9 cellular contexts compared by ENCODE assay signal in genomic region chr19:3783660-3784584, GRCh38. TPM values are rescaled to one million over a fixed set of nuclear protein-coding genes. Genes with fewer than 3 reads are reported as not detected.
DNase-seq lines count a peak whose midpoint lies in the region; ATAC-seq and TF ChIP-seq lines count a peak whose summit lies in the region.
"Had no signal": no experiment of that assay in that cellular context is flagged by ENCODE, and none has a peak within 500 bp of the region (broad histone marks: within the 10 kb centered on the region; RNA-seq: fewer than 3 reads in every experiment).

No MANE protein-coding gene starts in this region.

- no peaks in the 10 kb centered on the region for H3K4me1 ChIP-seq in aorta (ENCODE audit: control insufficient read depth in 1 of 2, insufficient read depth in 2 of 2, low read length in 2 of 2)

- no peak overlapping the region for H3K27ac Mint-ChIP-seq in WTC11
- peak overlapping the region; percentile 54 to 82 for H3K27ac Mint-ChIP-seq in effector memory CD8-positive, alpha-beta T cell

- peak overlapping the region; percentile 75 for H3K4me3 Mint-ChIP-seq in WTC11
- H3K4me3 Mint-ChIP-seq in effector memory CD8-positive, alpha-beta T cell, result peak overlapping the region; percentile 80 to 84

- peaks cover 21% of the 10 kb centered on the region for H3K36me3 Mint-ChIP-seq in WTC11
- H3K36me3 Mint-ChIP-seq in effector memory CD8-positive, alpha-beta T cell (ENCODE audit: insufficient read depth), result peaks cover 32% of the 10 kb centered on the region

- H3K27ac ChIP-seq in aorta (ENCODE audit: low read depth in 1 of 2, low read length in 2 of 2), result no peak overlapping the region

- H3K4me3 ChIP-seq in H7 (ENCODE audit: insufficient read depth, low read depth, low read length) (no peak overlapping the region), aorta (ENCODE audit: low read length in 2 of 2) (no peak overlapping the region)

- CTCF ChIA-PET in WTC11 (lab: Charles Lee), result interaction anchor here (0.7 to 2.7 kb wide), 18 partner anchors 9 to 204 kb away, joined by 3 to 17 read pairs (median 6); partner anchors contain the start of genes APBA3, DAPK3, MRPL54 and RAX2

- TF ChIP-seq CTCF in WTC11 (IDR thresholded peaks at IDR 0.05), result peak; percentile 66

- ATAC-seq in WTC11, result peak; percentile 80
- peak; percentile 50 for ATAC-seq in effector memory CD8-positive, alpha-beta T cell (replicated peaks)
- ATAC-seq in aorta (ENCODE audit: low FRiP score), result no peak

- peaks cover 18% of the 10 kb centered on the region for H3K9me3 Mint-ChIP-seq in WTC11
- H3K9me3 Mint-ChIP-seq in effector memory CD8-positive, alpha-beta T cell, result peaks cover 8 to 11% of the 10 kb centered on the region in 2 donors

- peak; percentile 96 for DNase-seq in H7
- DNase-seq in WTC11 (ENCODE audit: low spot score), result peak; percentile 75
- DNase-seq in effector memory CD8-positive, alpha-beta T cell, result peak; percentile 44 to 57 (median 53)
- DNase-seq in stimulated activated CD4-positive, alpha-beta T cell treated with anti-CD3 and anti-CD28 coated beads, Interleukin-4, amount 100 ng/mL, for 1 hour, result peak; percentile 58
- DNase-seq in superior temporal gyrus (ENCODE audit: extremely low spot score), result no peak
- DNase-seq in DMS153 treated with DMSO at 0.1 percent for 48 hours (lab: John Stamatoyannopoulos, UW; ENCODE audit: unreplicated experiment), result no peak
- no peak for DNase-seq in aorta
- no peak for DNase-seq in inferior parietal cortex (ENCODE audit: extremely low spot score)
- DNase-seq: NCI-H2029 treated with DMSO at 0.1 percent for 48 hours had no signal

- POLR2A ChIA-PET in WTC11 (lab: Charles Lee), result no interaction called here

- intact Hi-C loops in aorta (cut with DNase I), result no loop called here

- H3K4me1 Mint-ChIP-seq in WTC11, result peaks cover 7% of the 10 kb centered on the region
- H3K4me1 Mint-ChIP-seq in effector memory CD8-positive, alpha-beta T cell (ENCODE audit: low read depth in 2 of 2), result peaks cover 15 to 18% of the 10 kb centered on the region in 2 donors

- H3K27me3 Mint-ChIP-seq in WTC11 (ENCODE audit: low read depth), result peaks cover 17% of the 10 kb centered on the region
- no peaks in the 10 kb centered on the region for H3K27me3 Mint-ChIP-seq in effector memory CD8-positive, alpha-beta T cell

- H3K36me3 ChIP-seq in H7 (replicated peaks; ENCODE audit: control insufficient read depth, insufficient read depth, low read length), result no peaks in the 10 kb centered on the region; the same call in 1 of the 2 replicates
- no peaks in the 10 kb centered on the region for H3K36me3 ChIP-seq in aorta (ENCODE audit: control insufficient read depth in 1 of 2, insufficient read depth in 2 of 2, low read length in 1 of 2)

- 72 to 73% methylated on average over 45 to 49 of the region's 49 CpGs for WGBS in aorta, 2 donors

- peaks cover 10% of the 10 kb centered on the region for H3K9me3 ChIP-seq in aorta (ENCODE audit: control insufficient read depth, low read length)

- H3K27me3 ChIP-seq in H7 (ENCODE audit: control insufficient read depth, insufficient read depth, low read length) (peaks cover 17% of the 10 kb centered on the region), aorta (ENCODE audit: control insufficient read depth in 1 of 2, insufficient read depth in 2 of 2, low read length in 1 of 2) (peaks cover 0 to 2% of the 10 kb centered on the region in 2 donors)

TF ChIP-seq in WTC11, 78 proteins besides CTCF, POLR2A, EP300 and RAD21 (continues in another document):
- TF ChIP-seq USF2 (CRISPR knock-in tag; IDR thresholded peaks at IDR 0.05), result peak; percentile 76
- TF ChIP-seq, protein P1, sequence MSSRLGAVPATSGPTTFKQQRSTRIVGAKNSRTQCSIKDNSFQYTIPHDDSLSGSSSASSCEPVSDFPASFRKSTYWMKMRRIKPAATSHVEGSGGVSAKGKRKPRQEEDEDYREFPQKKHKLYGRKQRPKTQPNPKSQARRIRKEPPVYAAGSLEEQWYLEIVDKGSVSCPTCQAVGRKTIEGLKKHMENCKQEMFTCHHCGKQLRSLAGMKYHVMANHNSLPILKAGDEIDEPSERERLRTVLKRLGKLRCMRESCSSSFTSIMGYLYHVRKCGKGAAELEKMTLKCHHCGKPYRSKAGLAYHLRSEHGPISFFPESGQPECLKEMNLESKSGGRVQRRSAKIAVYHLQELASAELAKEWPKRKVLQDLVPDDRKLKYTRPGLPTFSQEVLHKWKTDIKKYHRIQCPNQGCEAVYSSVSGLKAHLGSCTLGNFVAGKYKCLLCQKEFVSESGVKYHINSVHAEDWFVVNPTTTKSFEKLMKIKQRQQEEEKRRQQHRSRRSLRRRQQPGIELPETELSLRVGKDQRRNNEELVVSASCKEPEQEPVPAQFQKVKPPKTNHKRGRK (CRISPR knock-in tag; IDR thresholded peaks at IDR 0.05; ENCODE audit: borderline replicate concordance), result no peak
- TF ChIP-seq CBFB (CRISPR knock-in tag; IDR thresholded peaks at IDR 0.05; ENCODE audit: low read depth), result no peak
- TF ChIP-seq, protein P2, sequence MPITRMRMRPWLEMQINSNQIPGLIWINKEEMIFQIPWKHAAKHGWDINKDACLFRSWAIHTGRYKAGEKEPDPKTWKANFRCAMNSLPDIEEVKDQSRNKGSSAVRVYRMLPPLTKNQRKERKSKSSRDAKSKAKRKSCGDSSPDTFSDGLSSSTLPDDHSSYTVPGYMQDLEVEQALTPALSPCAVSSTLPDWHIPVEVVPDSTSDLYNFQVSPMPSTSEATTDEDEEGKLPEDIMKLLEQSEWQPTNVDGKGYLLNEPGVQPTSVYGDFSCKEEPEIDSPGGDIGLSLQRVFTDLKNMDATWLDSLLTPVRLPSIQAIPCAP (CRISPR knock-in tag; IDR thresholded peaks at IDR 0.05), result no peak; the same call in 1 of the 2 replicates
- no peak for TF ChIP-seq ZNF138 (CRISPR knock-in tag; conservative IDR thresholded peaks at IDR 0.05)
- TF ChIP-seq, protein P3, sequence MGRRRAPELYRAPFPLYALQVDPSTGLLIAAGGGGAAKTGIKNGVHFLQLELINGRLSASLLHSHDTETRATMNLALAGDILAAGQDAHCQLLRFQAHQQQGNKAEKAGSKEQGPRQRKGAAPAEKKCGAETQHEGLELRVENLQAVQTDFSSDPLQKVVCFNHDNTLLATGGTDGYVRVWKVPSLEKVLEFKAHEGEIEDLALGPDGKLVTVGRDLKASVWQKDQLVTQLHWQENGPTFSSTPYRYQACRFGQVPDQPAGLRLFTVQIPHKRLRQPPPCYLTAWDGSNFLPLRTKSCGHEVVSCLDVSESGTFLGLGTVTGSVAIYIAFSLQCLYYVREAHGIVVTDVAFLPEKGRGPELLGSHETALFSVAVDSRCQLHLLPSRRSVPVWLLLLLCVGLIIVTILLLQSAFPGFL (CRISPR knock-in tag; IDR thresholded peaks at IDR 0.05; ENCODE audit: borderline replicate concordance), result no peak
- TF ChIP-seq, protein P4, sequence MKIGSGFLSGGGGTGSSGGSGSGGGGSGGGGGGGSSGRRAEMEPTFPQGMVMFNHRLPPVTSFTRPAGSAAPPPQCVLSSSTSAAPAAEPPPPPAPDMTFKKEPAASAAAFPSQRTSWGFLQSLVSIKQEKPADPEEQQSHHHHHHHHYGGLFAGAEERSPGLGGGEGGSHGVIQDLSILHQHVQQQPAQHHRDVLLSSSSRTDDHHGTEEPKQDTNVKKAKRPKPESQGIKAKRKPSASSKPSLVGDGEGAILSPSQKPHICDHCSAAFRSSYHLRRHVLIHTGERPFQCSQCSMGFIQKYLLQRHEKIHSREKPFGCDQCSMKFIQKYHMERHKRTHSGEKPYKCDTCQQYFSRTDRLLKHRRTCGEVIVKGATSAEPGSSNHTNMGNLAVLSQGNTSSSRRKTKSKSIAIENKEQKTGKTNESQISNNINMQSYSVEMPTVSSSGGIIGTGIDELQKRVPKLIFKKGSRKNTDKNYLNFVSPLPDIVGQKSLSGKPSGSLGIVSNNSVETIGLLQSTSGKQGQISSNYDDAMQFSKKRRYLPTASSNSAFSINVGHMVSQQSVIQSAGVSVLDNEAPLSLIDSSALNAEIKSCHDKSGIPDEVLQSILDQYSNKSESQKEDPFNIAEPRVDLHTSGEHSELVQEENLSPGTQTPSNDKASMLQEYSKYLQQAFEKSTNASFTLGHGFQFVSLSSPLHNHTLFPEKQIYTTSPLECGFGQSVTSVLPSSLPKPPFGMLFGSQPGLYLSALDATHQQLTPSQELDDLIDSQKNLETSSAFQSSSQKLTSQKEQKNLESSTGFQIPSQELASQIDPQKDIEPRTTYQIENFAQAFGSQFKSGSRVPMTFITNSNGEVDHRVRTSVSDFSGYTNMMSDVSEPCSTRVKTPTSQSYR (CRISPR knock-in tag; IDR thresholded peaks at IDR 0.05), result peak; percentile 62; the same call in 1 of the 2 replicates
- no peak for TF ChIP-seq NR2C2 (CRISPR knock-in tag; IDR thresholded peaks at IDR 0.05)
- TF ChIP-seq FOXJ3 (CRISPR knock-in tag; IDR thresholded peaks at IDR 0.05; ENCODE audit: borderline replicate concordance), result no peak
- no peak for TF ChIP-seq FOXP1 (CRISPR knock-in tag; IDR thresholded peaks at IDR 0.05; ENCODE audit: borderline replicate concordance)
- TF ChIP-seq RELA (CRISPR knock-in tag; IDR thresholded peaks at IDR 0.05; ENCODE audit: borderline replicate concordance), result no peak
- no peak for TF ChIP-seq NFE2L1 (CRISPR knock-in tag; IDR thresholded peaks at IDR 0.05)

RNA-seq across cellular contexts. Expression of gene MATK, which starts 2.3 kb away (rescaled TPM):
- total RNA-seq in H7 (2014; rRNA removed; shearing (Covaris generic)), result 19.1 and 22.8 TPM in 2 replicates
- total RNA-seq in WTC11 (2021) (26.1 to 29.0 TPM (median 28.3 TPM) in 3 replicates), aorta (1 to 10 TPM; 1.9 to 2.0 TPM)
- 1 to 10 TPM; 1.7 to 5.5 TPM for polyA plus RNA-seq in aorta

RNA-seq across cellular contexts. Expression of gene RAX2, which starts 11.9 kb away (rescaled TPM):
- total RNA-seq in H7 (2014; rRNA removed; shearing (Covaris generic)), result not detected in 2 replicates
- 0.09 TPM in 1 of 3 replicates, not detected in the others for total RNA-seq in WTC11 (2021)
- total RNA-seq in aorta, result not detected
- polyA plus RNA-seq in aorta, result not detected

RNA-seq across cellular contexts. Expression of gene MRPL54, which starts 21.4 kb away (rescaled TPM):
- total RNA-seq in H7 (2014; rRNA removed; shearing (Covaris generic)), result 56.3 and 62.1 TPM in 2 replicates
- 60.9 to 65.3 TPM (median 62.3 TPM) in 3 replicates for total RNA-seq in WTC11 (2021)
- 10 to 100 TPM; 39.6 to 40.7 TPM for total RNA-seq in aorta
- 100 to 1,000 TPM in 1 of 2 donors, 10 to 100 TPM in 1; 88.7 to 125 TPM for polyA plus RNA-seq in aorta

RNA-seq across cellular contexts. Expression of gene APBA3, which starts 22.4 kb away (rescaled TPM):
- 36.8 and 37.3 TPM in 2 replicates for total RNA-seq in H7 (2014; rRNA removed; shearing (Covaris generic))
- total RNA-seq in WTC11 (2021) (27.5 to 29.6 TPM (median 28.1 TPM) in 3 replicates), aorta (10 to 100 TPM; 15.7 to 24.3 TPM)
- polyA plus RNA-seq in aorta, result 10 to 100 TPM in 1 of 2 donors, 1 to 10 TPM in 1; 7.1 to 25.6 TPM

Comparison
In these comparisons a context has a peak if more than half of its experiments do, and no peak if none do; other contexts are left out.
1. DNase-seq: peak in H7 (single experiment), WTC11 (single experiment), effector memory CD8-positive, alpha-beta T cell (3 of 3) and stimulated activated CD4-positive, alpha-beta T cell treated with anti-CD3 and anti-CD28 coated beads, Interleukin-4, amount 100 ng/mL, for 1 hour (single experiment); none in superior temporal gyrus (single experiment), DMS153 treated with DMSO at 0.1 percent for 48 hours (single experiment), aorta (0 of 2) and inferior parietal cortex (single experiment).